Comparison of ENCODE assay signal across 19 cellular contexts in genomic region chr15:70012895-70013294, GRCh38.
DNase-seq lines count a peak whose midpoint lies in the region; ATAC-seq, FAIRE-seq and TF ChIP-seq lines count a peak whose summit lies in the region.
"Had no signal": no experiment of that assay in that cellular context is flagged by ENCODE, and none has a peak within 500 bp of the region (broad histone marks: within the 10 kb centered on the region; RNA-seq: fewer than 3 reads in every experiment).

No MANE protein-coding gene starts in this region.

- H3K27me3 Mint-ChIP-seq in IgD-negative memory B cell: peaks cover 3% of the 10 kb centered on the region
- H3K27me3 Mint-ChIP-seq in WTC11 (ENCODE audit: low read depth): peaks cover 15% of the 10 kb centered on the region
- peaks cover 24% of the 10 kb centered on the region for H3K27me3 Mint-ChIP-seq in nephron progenitor cell (ENCODE audit: low read depth, poor library complexity)
- peaks cover 14% of the 10 kb centered on the region for H3K27me3 Mint-ChIP-seq in activated CD4-positive, alpha-beta T cell treated with anti-CD3 and anti-CD28 coated beads, Interleukin-2, amount 10 ng/mL, durations not matched to agents 7 days and 5 days

- H3K27ac ChIP-seq in transverse colon: no peak overlapping the region
- H3K27ac ChIP-seq: C4-2B, GM23248, KMS-11 had no signal

- no peaks in the 10 kb centered on the region for H3K4me1 ChIP-seq in transverse colon
- H3K4me1 ChIP-seq: Caco-2 had no signal

- no peaks in the 10 kb centered on the region for H3K27me3 ChIP-seq in transverse colon

- CTCF ChIA-PET in WTC11 (lab: Charles Lee): interaction anchor here (1.5 kb wide), 1 partner anchor 550 kb away, joined by 3 read pairs; no protein-coding TSS in a partner anchor
- CTCF ChIA-PET in activated CD4-positive, alpha-beta T cell treated with anti-CD3 and anti-CD28 coated beads, Interleukin-2, amount 10 ng/mL, durations not matched to agents 7 days and 5 days (lab: Charles Lee): no interaction called here

- FAIRE-seq in GM12891 (lab: Jason Lieb, UNC): peak; percentile 41
- FAIRE-seq: D721Med, G401.6, GM12892, H54 had no signal

- DNase-seq in GM12891 (ENCODE audit: insufficient read length, low spot score) (no peak), WTC11 (ENCODE audit: low spot score) (no peak), nephron progenitor cell (peak; percentile 30), transverse colon (no peak), T1000 (lab: John Stamatoyannopoulos, UW) (no peak)
- DNase-seq in activated CD4-positive, alpha-beta T cell treated with anti-CD3 and anti-CD28 coated beads, Interleukin-2, amount 10 ng/mL, durations not matched to agents 7 days and 5 days: no peak
- DNase-seq: 8988T; Caco-2; CD4-positive, alpha-beta T cell; GM23248; HCEC 1CT had no signal

- no peak for TF ChIP-seq CTCF in WTC11 (IDR thresholded peaks at IDR 0.05)
- TF ChIP-seq CTCF in nephron progenitor cell (IDR thresholded peaks at IDR 0.05): no peak
- no peak for TF ChIP-seq CTCF in transverse colon (IDR thresholded peaks at IDR 0.05)

- intact Hi-C loops in transverse colon (cut with DNase I; ENCODE audit: low total_unique reads): no loop called here

- ATAC-seq in WTC11 (no peak), HG03342 (IDR thresholded peaks at IDR 0.05; ENCODE audit: unreplicated experiment) (no peak)

- H3K36me3 Mint-ChIP-seq in IgD-negative memory B cell (no peaks in the 10 kb centered on the region), WTC11 (no peaks in the 10 kb centered on the region), nephron progenitor cell (ENCODE audit: low read depth) (no peaks in the 10 kb centered on the region)
- no peaks in the 10 kb centered on the region for H3K36me3 Mint-ChIP-seq in activated CD4-positive, alpha-beta T cell treated with anti-CD3 and anti-CD28 coated beads, Interleukin-2, amount 10 ng/mL, durations not matched to agents 7 days and 5 days (ENCODE audit: low read depth)

- H3K36me3 ChIP-seq in transverse colon: no peaks in the 10 kb centered on the region

- POLR2A ChIA-PET in WTC11 (lab: Charles Lee): no interaction called here
- POLR2A ChIA-PET in activated CD4-positive, alpha-beta T cell treated with anti-CD3 and anti-CD28 coated beads, Interleukin-2, amount 10 ng/mL, durations not matched to agents 7 days and 5 days (lab: Charles Lee): no interaction called here

- WGBS in transverse colon (ENCODE audit: low coverage in 1 of 2), 2 donors: 80 to 89% methylated on average over 4 of the region's 4 CpGs

- H3K4me3 Mint-ChIP-seq in IgD-negative memory B cell: peak overlapping the region in 3 of 4 donors; percentile 7 to 75 (median 30)
- no peak overlapping the region for H3K4me3 Mint-ChIP-seq in WTC11
- no peak overlapping the region for H3K4me3 Mint-ChIP-seq in nephron progenitor cell
- H3K4me3 Mint-ChIP-seq in activated CD4-positive, alpha-beta T cell treated with anti-CD3 and anti-CD28 coated beads, Interleukin-2, amount 10 ng/mL, durations not matched to agents 7 days and 5 days: no peak overlapping the region
- H3K4me3 Mint-ChIP-seq: CD4-positive, alpha-beta T cell had no signal

- H3K4me3 ChIP-seq in transverse colon: no peak overlapping the region
- H3K4me3 ChIP-seq: GM23248 had no signal

- H3K4me1 Mint-ChIP-seq in IgD-negative memory B cell: peaks cover 62 to 77% (median 74%) of the 10 kb centered on the region in 3 donors
- peaks cover 38% of the 10 kb centered on the region for H3K4me1 Mint-ChIP-seq in WTC11
- peaks cover 59% of the 10 kb centered on the region for H3K4me1 Mint-ChIP-seq in nephron progenitor cell
- H3K4me1 Mint-ChIP-seq in activated CD4-positive, alpha-beta T cell treated with anti-CD3 and anti-CD28 coated beads, Interleukin-2, amount 10 ng/mL, durations not matched to agents 7 days and 5 days: peaks cover 14% of the 10 kb centered on the region

- H3K9me3 ChIP-seq in transverse colon: no peaks in the 10 kb centered on the region
- H3K9me3 ChIP-seq: Caco-2 had no signal

- H3K9me3 Mint-ChIP-seq in IgD-negative memory B cell (no peaks in the 10 kb centered on the region), WTC11 (no peaks in the 10 kb centered on the region), nephron progenitor cell (peaks cover 3% of the 10 kb centered on the region)
- no peaks in the 10 kb centered on the region for H3K9me3 Mint-ChIP-seq in activated CD4-positive, alpha-beta T cell treated with anti-CD3 and anti-CD28 coated beads, Interleukin-2, amount 10 ng/mL, durations not matched to agents 7 days and 5 days
- H3K9me3 Mint-ChIP-seq: CD4-positive, alpha-beta T cell had no signal

- no peak for TF ChIP-seq POLR2A in GM12891 (IDR thresholded peaks at IDR 0.05; ENCODE audit: low read depth, low read length)
- TF ChIP-seq POLR2A in transverse colon (IDR thresholded peaks at IDR 0.05): no peak

- in situ Hi-C loops in transverse colon (cut with MboI; ENCODE audit: low pct_ligation_motif_present in 1 of 4, low pct_unique_long_range_greater_than_20kb in 1 of 4, low sequenced_read_pairs in 3 of 4): no loop called here

- TF ChIP-seq EP300 in transverse colon (IDR thresholded peaks at IDR 0.05; ENCODE audit: low read depth): no peak

- H3K27ac Mint-ChIP-seq in IgD-negative memory B cell (peak overlapping the region; percentile 83 to 94 (median 91)), WTC11 (peak overlapping the region; percentile 34; the same call in 1 of the 2 replicates), nephron progenitor cell (peak overlapping the region; percentile 24)
- no peak overlapping the region for H3K27ac Mint-ChIP-seq in activated CD4-positive, alpha-beta T cell treated with anti-CD3 and anti-CD28 coated beads, Interleukin-2, amount 10 ng/mL, durations not matched to agents 7 days and 5 days
- H3K27ac Mint-ChIP-seq: CD4-positive, alpha-beta T cell had no signal

TF ChIP-seq in GM12891, 5 proteins besides CTCF, POLR2A, EP300 and RAD21:
- TF ChIP-seq SPI1 (IDR thresholded peaks at IDR 0.05; ENCODE audit: low read depth, low read length): no peak
- TF ChIP-seq POU2F2 (IDR thresholded peaks at IDR 0.05; ENCODE audit: low read depth, low read length): no peak
- no peak for TF ChIP-seq POLR2AphosphoS5 (IDR thresholded peaks at IDR 0.05; ENCODE audit: low read depth, low read length)
- no peak for TF ChIP-seq TAF1 (IDR thresholded peaks at IDR 0.05; ENCODE audit: low read depth, low read length)
- no peak for TF ChIP-seq PAX5 (IDR thresholded peaks at IDR 0.05; ENCODE audit: insufficient read depth, low read length, severe bottlenecking)

TF ChIP-seq in WTC11, 78 proteins besides CTCF, POLR2A, EP300 and RAD21:
- no peak for TF ChIP-seq ZSCAN18 (CRISPR knock-in tag; IDR thresholded peaks at IDR 0.05)

Comparison
In these comparisons a context has a peak if more than half of its experiments do, and no peak if none do; other contexts are left out.
1. H3K4me3 Mint-ChIP-seq: peak in IgD-negative memory B cell (3 of 4); none in WTC11 (single experiment), nephron progenitor cell (single experiment) and activated CD4-positive, alpha-beta T cell treated with anti-CD3 and anti-CD28 coated beads, Interleukin-2, amount 10 ng/mL, durations not matched to agents 7 days and 5 days (single experiment).